Comparison of ENCODE assay signal across 19 cellular contexts in genomic region chr13:110303644-110304043, GRCh38. TPM values are rescaled to one million over a fixed set of nuclear protein-coding genes. Genes with fewer than 3 reads are reported as not detected.
DNase-seq lines count a peak whose midpoint lies in the region; ATAC-seq, FAIRE-seq and TF ChIP-seq lines count a peak whose summit lies in the region.
"Had no signal": no experiment of that assay in that cellular context is flagged by ENCODE, and none has a peak within 500 bp of the region (broad histone marks: within the 10 kb centered on the region; RNA-seq: fewer than 3 reads in every experiment).

No MANE protein-coding gene starts in this region.

- DNase-seq in H54 (ENCODE audit: insufficient read length, low spot score) (no peak), chondrocyte (ENCODE audit: low spot score) (no peak), kidney epithelial cell (ENCODE audit: low read depth) (no peak), AG08396 (ENCODE audit: low spot score) (no peak), NCI-H1436 treated with DMSO at 0.1 percent for 48 hours (lab: John Stamatoyannopoulos, UW) (no peak), T-helper 9 cell (no peak)
- DNase-seq: activated CD4-positive, alpha-beta T cell treated with anti-CD3 and anti-CD28 coated beads, Interleukin-2, amount 50 U/mL, for 48 hours; activated naive CD4-positive, alpha-beta T cell treated with anti-CD3 and anti-CD28 coated beads, Interleukin-2, amount 50 U/mL, for 16 hours; activated T-cell treated with anti-CD3 and anti-CD28 coated beads, Interleukin-2, amount 50 U/mL, for 24 hours; naive thymus-derived CD8-positive, alpha-beta T cell; NCI-H2171 treated with DMSO at 0.1 percent for 48 hours; NCI-H748 treated with DMSO at 0.1 percent for 48 hours; stimulated activated naive CD4-positive, alpha-beta T cell treated with Interleukin-2 at 50 U/mL for 16 hours; T-cell had no signal

- peak overlapping the region; percentile 94 for H3K4me3 Mint-ChIP-seq in chondrocyte (ENCODE audit: unreplicated experiment)
- H3K4me3 Mint-ChIP-seq: activated T-cell treated with anti-CD3 and anti-CD28 coated beads, Interleukin-2, amount 50 U/mL, for 24 hours; naive thymus-derived CD8-positive, alpha-beta T cell; T-cell had no signal

- TF ChIP-seq CTCF in chondrocyte (IDR thresholded peaks at IDR 0.05) = no peak
- TF ChIP-seq CTCF in kidney epithelial cell (IDR thresholded peaks at IDR 0.05; ENCODE audit: insufficient read depth, low read length, poor library complexity, severe bottlenecking) = no peak

- H3K36me3 Mint-ChIP-seq in chondrocyte (ENCODE audit: low read depth) = peaks cover 49% of the 10 kb centered on the region
- H3K36me3 Mint-ChIP-seq: T-cell had no signal

- no peaks in the 10 kb centered on the region for H3K9me3 Mint-ChIP-seq in chondrocyte (ENCODE audit: low read depth)
- H3K9me3 Mint-ChIP-seq: activated T-cell treated with anti-CD3 and anti-CD28 coated beads, Interleukin-2, amount 50 U/mL, for 24 hours; naive thymus-derived CD8-positive, alpha-beta T cell; T-cell had no signal

- peak; percentile 11 for FAIRE-seq in H54 (lab: Jason Lieb, UNC)
- FAIRE-seq: bronchial epithelial cell, HTR-8/SVneo had no signal

- no peak for ATAC-seq in GM18502 (IDR thresholded peaks at IDR 0.05; ENCODE audit: poor library complexity, unreplicated experiment)
- ATAC-seq: naive thymus-derived CD8-positive, alpha-beta T cell; Panc1; T-cell had no signal

- no peak for TF ChIP-seq POLR2A in H54 (IDR thresholded peaks at IDR 0.05; ENCODE audit: low read depth, low read length)

- peak overlapping the region; percentile 59 for H3K27ac ChIP-seq in skeletal muscle tissue (ENCODE audit: low read depth, low read length)

- peak overlapping the region; percentile 91 for H3K27ac Mint-ChIP-seq in chondrocyte (ENCODE audit: unreplicated experiment)
- H3K27ac Mint-ChIP-seq: activated T-cell treated with anti-CD3 and anti-CD28 coated beads, Interleukin-2, amount 50 U/mL, for 24 hours; naive thymus-derived CD8-positive, alpha-beta T cell; T-cell had no signal

- H3K9ac ChIP-seq in skeletal muscle tissue (ENCODE audit: low read depth in 1 of 3, low read length in 3 of 3) = no peak overlapping the region

- H3K27me3 ChIP-seq in kidney epithelial cell (ENCODE audit: control insufficient read depth, insufficient read depth, low read length) = no peaks in the 10 kb centered on the region
- H3K27me3 ChIP-seq in skeletal muscle tissue (ENCODE audit: control insufficient read depth in 3 of 3, insufficient read depth in 3 of 3, low read length in 3 of 3) = peaks cover 19 to 57% (median 47%) of the 10 kb centered on the region in 3 donors

- no peaks in the 10 kb centered on the region for H3K9me3 ChIP-seq in skeletal muscle tissue (ENCODE audit: control insufficient read depth in 3 of 3, low read length in 3 of 3)

- H3K36me3 ChIP-seq in kidney epithelial cell (ENCODE audit: control insufficient read depth, insufficient read depth, low read length) (peaks cover 8% of the 10 kb centered on the region), skeletal muscle tissue (ENCODE audit: control insufficient read depth in 3 of 3, insufficient read depth in 3 of 3, low read length in 3 of 3) (peaks cover 0 to 4% (median 0%) of the 10 kb centered on the region in 3 donors)

- H3K4me1 Mint-ChIP-seq in chondrocyte (ENCODE audit: low read depth) = peaks cover 59% of the 10 kb centered on the region

- H3K4me3 ChIP-seq in kidney epithelial cell (ENCODE audit: low read depth, low read length) (peak overlapping the region; percentile 67), skeletal muscle tissue (ENCODE audit: low read length in 3 of 3) (peak overlapping the region in 1 of 3 donors; percentile 7)

- peaks cover 31 to 44% (median 39%) of the 10 kb centered on the region in 3 donors for H3K4me1 ChIP-seq in skeletal muscle tissue (ENCODE audit: control insufficient read depth in 3 of 3, insufficient read depth in 3 of 3, low read length in 3 of 3)

- no peaks in the 10 kb centered on the region for H3K27me3 Mint-ChIP-seq in chondrocyte (ENCODE audit: low read depth)

RNA-seq across cellular contexts. Expression of gene COL4A1, which starts 3.3 kb away (rescaled TPM):
- 2,319 to 5,210 TPM (median 5,209 TPM) in 3 replicates for total RNA-seq in chondrocyte
- total RNA-seq in kidney epithelial cell = 1,018 and 1,045 TPM in 2 replicates
- total RNA-seq in skeletal muscle tissue = 774 TPM
- total RNA-seq: naive thymus-derived CD8-positive, alpha-beta T cell had no signal

RNA-seq across cellular contexts. Expression of gene COL4A2, which starts 3.4 kb away (rescaled TPM):
- total RNA-seq in chondrocyte = 1,370 to 2,411 TPM (median 2,366 TPM) in 3 replicates
- total RNA-seq in kidney epithelial cell = 1,736 and 1,860 TPM in 2 replicates
- 511 TPM for total RNA-seq in skeletal muscle tissue
- total RNA-seq: naive thymus-derived CD8-positive, alpha-beta T cell had no signal
